Comparison of ENCODE assay signal across 11 cellular contexts in the genomic region with DNA sequence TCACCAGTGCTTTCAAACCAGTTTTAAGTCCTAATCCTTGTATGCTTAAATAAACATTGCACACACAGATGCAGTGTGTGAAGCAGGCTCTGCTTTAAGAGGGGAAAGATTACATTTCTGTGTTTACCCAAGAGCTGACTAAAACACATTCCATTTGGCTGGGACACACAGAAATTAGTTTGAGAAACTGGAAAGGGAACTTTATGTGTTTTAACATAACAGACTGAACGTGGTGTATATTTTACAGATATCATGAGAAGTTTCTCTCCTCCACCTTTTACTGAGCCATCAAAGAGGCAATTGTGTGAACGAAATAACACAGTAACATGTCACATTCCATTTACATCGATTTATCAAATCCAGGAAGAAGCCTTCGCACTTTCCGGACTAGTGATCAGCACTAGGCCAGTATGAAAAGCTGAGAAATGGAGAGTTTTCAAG.
DNase-seq lines count a peak whose midpoint lies in the region; ATAC-seq and TF ChIP-seq lines count a peak whose summit lies in the region.
"Had no signal": no experiment of that assay in that cellular context is flagged by ENCODE, and none has a peak within 500 bp of the region (broad histone marks: within the 10 kb centered on the region; RNA-seq: fewer than 3 reads in every experiment).

No MANE protein-coding gene starts in this region.

- peak overlapping the region; percentile 66 for H2AFZ ChIP-seq in ACC112 (ENCODE audit: low read length, unreplicated experiment)

- TF ChIP-seq CTCF in HEK293 (tag by site-specific recombination; IDR thresholded peaks at IDR 0.05) (no peak), body of pancreas (IDR thresholded peaks at IDR 0.05) (no peak)

- H3K36me3 ChIP-seq in ACC112 (ENCODE audit: insufficient read depth, low read length) = no peaks in the 10 kb centered on the region
- no peaks in the 10 kb centered on the region for H3K36me3 ChIP-seq in HEK293 (ENCODE audit: control insufficient read depth in 2 of 2, insufficient read depth in 1 of 2, low read length in 2 of 2)
- no peaks in the 10 kb centered on the region for H3K36me3 ChIP-seq in body of pancreas (replicated peaks in 1 of 2; ENCODE audit: insufficient read depth in 1 of 2, low read depth in 2 of 2)
- H3K36me3 ChIP-seq: heart right ventricle had no signal

- H3K4me3 ChIP-seq in ACC112 (ENCODE audit: low read depth, low read length) (no peak overlapping the region), HEK293 (ENCODE audit: low read depth, low read length) (no peak overlapping the region), body of pancreas (no peak overlapping the region)
- H3K4me3 ChIP-seq: heart right ventricle had no signal

- ATAC-seq in body of pancreas (peak; percentile 92), left lobe of liver (peak; percentile 96), HG03045 (IDR thresholded peaks at IDR 0.05; ENCODE audit: unreplicated experiment) (no peak)

- H3K27me3 ChIP-seq in ACC112 (ENCODE audit: insufficient read depth, low read length) (0 out of 2 replicates have a peak, but pooled peaks cover 4% of the 10 kb centered on the region), body of pancreas (no peaks in the 10 kb centered on the region)

- no peaks in the 10 kb centered on the region for H3K79me2 ChIP-seq in ACC112 (ENCODE audit: control insufficient read depth, insufficient read depth, low read length, unreplicated experiment)

- CTCF ChIA-PET in HEK293 (lab: Yijun Ruan, JAX) = no interaction called here

- no peak for TF ChIP-seq POLR2A in body of pancreas (IDR thresholded peaks at IDR 0.05)

- POLR2A ChIA-PET in HEK293 (lab: Yijun Ruan, JAX) = no interaction called here

- peaks cover 4% of the 10 kb centered on the region for H3K4me1 ChIP-seq in ACC112 (ENCODE audit: control insufficient read depth, insufficient read depth, low read length, unreplicated experiment)
- peaks cover 6% of the 10 kb centered on the region; the same call in 1 of the 2 replicates for H3K4me1 ChIP-seq in HEK293 (ENCODE audit: control insufficient read depth, insufficient read depth, low read length)
- H3K4me1 ChIP-seq in body of pancreas = peaks cover 20% of the 10 kb centered on the region

- intact Hi-C loops in body of pancreas (cut with DNase I) = no loop called here

- DNase-seq in body of pancreas (peak in 3 of 4 donors; percentile 18 to 41 (median 26)), left lobe of liver (ENCODE audit: low spot score) (no peak), NK-92 (lab: John Stamatoyannopoulos, UW; ENCODE audit: unreplicated experiment) (no peak), NCI-H1048 (lab: John Stamatoyannopoulos, UW) (no peak), GDM1 (lab: John Stamatoyannopoulos, UW) (no peak)
- DNase-seq: activated naive CD8-positive, alpha-beta T cell treated with anti-CD3 and anti-CD28 coated beads, Interleukin-2, amount 10 ng/mL, durations not matched to agents 7 days and 5 days; CD8-positive, alpha-beta memory T cell; heart right ventricle had no signal

- WGBS in body of pancreas, 2 donors = 12 to 14% methylated on average over 5 of the region's 5 CpGs

- H3K27ac ChIP-seq in ACC112 (ENCODE audit: low read depth, low read length) (peak overlapping the region; percentile 51), HEK293 (ENCODE audit: extremely low read depth, low read depth, low read length) (no peak overlapping the region), body of pancreas (peak overlapping the region in 3 of 4 donors; percentile 51 to 80 (median 52))

- H3K9me3 ChIP-seq in HEK293 (ENCODE audit: control insufficient read depth, insufficient read depth, low read depth, low read length) (no peaks in the 10 kb centered on the region), body of pancreas (no peaks in the 10 kb centered on the region)

TF ChIP-seq in HEK293, 187 proteins besides CTCF, POLR2A, EP300 and RAD21:
- no peak for TF ChIP-seq GLI2 (tag by site-specific recombination; IDR thresholded peaks at IDR 0.05; ENCODE audit: borderline replicate concordance, low read depth)
- TF ChIP-seq, protein P1, sequence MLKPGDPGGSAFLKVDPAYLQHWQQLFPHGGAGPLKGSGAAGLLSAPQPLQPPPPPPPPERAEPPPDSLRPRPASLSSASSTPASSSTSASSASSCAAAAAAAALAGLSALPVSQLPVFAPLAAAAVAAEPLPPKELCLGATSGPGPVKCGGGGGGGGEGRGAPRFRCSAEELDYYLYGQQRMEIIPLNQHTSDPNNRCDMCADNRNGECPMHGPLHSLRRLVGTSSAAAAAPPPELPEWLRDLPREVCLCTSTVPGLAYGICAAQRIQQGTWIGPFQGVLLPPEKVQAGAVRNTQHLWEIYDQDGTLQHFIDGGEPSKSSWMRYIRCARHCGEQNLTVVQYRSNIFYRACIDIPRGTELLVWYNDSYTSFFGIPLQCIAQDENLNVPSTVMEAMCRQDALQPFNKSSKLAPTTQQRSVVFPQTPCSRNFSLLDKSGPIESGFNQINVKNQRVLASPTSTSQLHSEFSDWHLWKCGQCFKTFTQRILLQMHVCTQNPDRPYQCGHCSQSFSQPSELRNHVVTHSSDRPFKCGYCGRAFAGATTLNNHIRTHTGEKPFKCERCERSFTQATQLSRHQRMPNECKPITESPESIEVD (tag by site-specific recombination; IDR thresholded peaks at IDR 0.05) = peak; percentile 96

Comparison
In these comparisons a context has a peak if more than half of its experiments do, and no peak if none do; other contexts are left out.
1. DNase-seq: peak in body of pancreas (3 of 4); none in left lobe of liver (single experiment), NK-92 (single experiment), NCI-H1048 (single experiment) and GDM1 (single experiment).